In genomic region chr5:66745297-66745696, GRCh38 we compare ENCODE assay signal across 29 cellular contexts.
"Had no signal": no experiment of that assay in that cellular context is flagged by ENCODE, and none has a peak within 500 bp of the region (broad histone marks: within the 10 kb centered on the region; RNA-seq: fewer than 3 reads in every experiment).

No MANE protein-coding gene starts in this region.

- H3K9me3 ChIP-seq: colonic mucosa, esophagus muscularis mucosa, esophagus squamous epithelium, gastrocnemius medialis, gastroesophageal sphincter, heart left ventricle, heart right ventricle had no signal

- H3K27me3 Mint-ChIP-seq: dendritic cell treated with granulocyte-macrophage colony-stimulating factor and Interleukin-4, amounts not matched to agents 40 ng/mL and 50 ng/mL, for 4 days had no signal

- ATAC-seq: effector memory CD8-positive, alpha-beta T cell; esophagus mucosa; foreskin keratinocyte; gastrocnemius medialis; gastroesophageal sphincter; heart left ventricle; heart right ventricle had no signal

- H3K27ac ChIP-seq: colonic mucosa, coronary artery, dorsolateral prefrontal cortex, epithelial cell of prostate, esophagus muscularis mucosa, esophagus squamous epithelium, foreskin keratinocyte, gastrocnemius medialis, gastroesophageal sphincter, heart left ventricle had no signal

- H3K27me3 ChIP-seq: colonic mucosa, dorsolateral prefrontal cortex, esophagus muscularis mucosa, foreskin keratinocyte, gastrocnemius medialis, gastroesophageal sphincter, heart left ventricle, heart right ventricle had no signal

- H3K4me3 ChIP-seq: colonic mucosa, coronary artery, dorsolateral prefrontal cortex, esophagus muscularis mucosa, esophagus squamous epithelium, gastrocnemius medialis, gastroesophageal sphincter, heart left ventricle, heart right ventricle had no signal

- FAIRE-seq: colon, endometrium, endothelial cell of umbilical vein, frontal cortex had no signal

- H3K4me1 ChIP-seq: colonic mucosa, esophagus squamous epithelium, foreskin keratinocyte, gastroesophageal sphincter had no signal

- H3K9me3 Mint-ChIP-seq: effector memory CD8-positive, alpha-beta T cell had no signal

- H3K36me3 ChIP-seq: colonic mucosa, esophagus muscularis mucosa, esophagus squamous epithelium, gastrocnemius medialis, gastroesophageal sphincter, heart left ventricle, heart right ventricle had no signal

- DNase-seq: colonic mucosa; cortex of kidney; dermis blood vessel endothelial cell; dorsolateral prefrontal cortex; effector CD4-positive, alpha-beta T cell; effector CD8-positive, alpha-beta T cell; effector memory CD4-positive, alpha-beta T cell; effector memory CD8-positive, alpha-beta T cell; endodermal cell; erythroblast; esophagus squamous epithelium; foreskin fibroblast; foreskin keratinocyte; foreskin melanocyte; gastrocnemius medialis; glutamatergic neuron; head of caudate nucleus; heart left ventricle; heart right ventricle had no signal

- H3K4me3 Mint-ChIP-seq: dendritic cell treated with granulocyte-macrophage colony-stimulating factor and Interleukin-4, amounts not matched to agents 40 ng/mL and 50 ng/mL, for 4 days; effector memory CD8-positive, alpha-beta T cell; endodermal cell had no signal

- H3K27ac Mint-ChIP-seq: effector memory CD8-positive, alpha-beta T cell; endodermal cell had no signal
